ENCODE assay signal across 8 cellular contexts in genomic region chr2:169528271-169528701, GRCh38. TPM values are rescaled to one million over a fixed set of nuclear protein-coding genes. Genes with fewer than 3 reads are reported as not detected.
DNase-seq lines count a peak whose midpoint lies in the region; ATAC-seq and TF ChIP-seq lines count a peak whose summit lies in the region.

No MANE protein-coding gene starts in this region.

- no peak overlapping the region for H3K4me2 ChIP-seq in hepatocyte

- H3K9me3 Mint-ChIP-seq in activated naive CD8-positive, alpha-beta T cell treated with anti-CD3 and anti-CD28 coated beads, Interleukin-2, amount 50 U/mL, for 24 hours = no peaks in the 10 kb centered on the region

- no peak overlapping the region for H2AFZ ChIP-seq in hepatocyte

- no peak overlapping the region for H3K27ac ChIP-seq in hepatocyte

- ATAC-seq in GM21529 (IDR thresholded peaks at IDR 0.05; ENCODE audit: unreplicated experiment) (peak; percentile 96), GM19324 (IDR thresholded peaks at IDR 0.05; ENCODE audit: low FRiP score, unreplicated experiment) (no peak)
- ATAC-seq in activated naive CD8-positive, alpha-beta T cell treated with anti-CD3 and anti-CD28 coated beads, Interleukin-2, amount 50 U/mL, for 24 hours = peak; percentile 80

- H3K27ac Mint-ChIP-seq in activated naive CD8-positive, alpha-beta T cell treated with anti-CD3 and anti-CD28 coated beads, Interleukin-2, amount 50 U/mL, for 24 hours = no peak overlapping the region

- peak; percentile 81 for TF ChIP-seq CTCF in hepatocyte (IDR thresholded peaks at IDR 0.05; ENCODE audit: poor library complexity)

- no peaks in the 10 kb centered on the region for H3K79me2 ChIP-seq in hepatocyte

- H3K4me3 ChIP-seq in hepatocyte = no peak overlapping the region

- H4K20me1 ChIP-seq in hepatocyte (ENCODE audit: insufficient read depth, poor library complexity, severe bottlenecking) = no peaks in the 10 kb centered on the region

- no peak overlapping the region for H3K4me3 Mint-ChIP-seq in activated naive CD8-positive, alpha-beta T cell treated with anti-CD3 and anti-CD28 coated beads, Interleukin-2, amount 50 U/mL, for 24 hours

- no peaks in the 10 kb centered on the region for H3K9me3 ChIP-seq in hepatocyte (ENCODE audit: low read depth)

- no peaks in the 10 kb centered on the region for H3K27me3 Mint-ChIP-seq in activated naive CD8-positive, alpha-beta T cell treated with anti-CD3 and anti-CD28 coated beads, Interleukin-2, amount 50 U/mL, for 24 hours

- no peaks in the 10 kb centered on the region for H3K4me1 ChIP-seq in hepatocyte (ENCODE audit: insufficient read depth)

- 17% methylated on average over 2 of the region's 2 CpGs for WGBS in hepatocyte (ENCODE audit: low lambda C conversion rate, missing lambda C conversion rate)

- DNase-seq in EH (ENCODE audit: low read depth) (peak; percentile 65), LHCN-M2 (ENCODE audit: low read depth) (peak; percentile 50), SW 1271 (lab: John Stamatoyannopoulos, UW) (peak; percentile 12 to 66), hepatocyte (ENCODE audit: low spot score) (peak; percentile 75)
- peak; percentile 80 for DNase-seq in activated naive CD8-positive, alpha-beta T cell treated with anti-CD3 and anti-CD28 coated beads, Interleukin-2, amount 50 U/mL, for 24 hours
- DNase-seq in stimulated activated CD4-positive, alpha-beta T cell treated with anti-CD3 and anti-CD28 coated beads, Interleukin-12 subunit alpha, Interleukin-12 subunit beta, amount 100 ng/mL, for 48 hours (ENCODE audit: low read depth in 2 of 3, low spot score in 1 of 3) = peak; percentile 49 to 80 (median 65)

- H3K9me2 ChIP-seq in hepatocyte (replicated peaks; ENCODE audit: insufficient read depth) = no peaks in the 10 kb centered on the region

- no peaks in the 10 kb centered on the region for H3K36me3 ChIP-seq in hepatocyte (replicated peaks; ENCODE audit: insufficient read depth, low read depth)

- peaks cover 5% of the 10 kb centered on the region for H3K36me3 Mint-ChIP-seq in activated naive CD8-positive, alpha-beta T cell treated with anti-CD3 and anti-CD28 coated beads, Interleukin-2, amount 50 U/mL, for 24 hours (ENCODE audit: low read depth)

- no peaks in the 10 kb centered on the region for H3K27me3 ChIP-seq in hepatocyte

- H3K4me1 Mint-ChIP-seq in activated naive CD8-positive, alpha-beta T cell treated with anti-CD3 and anti-CD28 coated beads, Interleukin-2, amount 50 U/mL, for 24 hours = no peaks in the 10 kb centered on the region

RNA-seq across cellular contexts. Expression of gene KLHL41, which starts 18.8 kb away (rescaled TPM):
- total RNA-seq in LHCN-M2 (2014; rRNA removed) (32.3 and 91.1 TPM in 2 replicates), hepatocyte (1.8 and 2.0 TPM in 2 replicates)
- polyA plus RNA-seq in LHCN-M2 (2012) = 34.2 TPM
- 0.34 and 0.67 TPM in 2 replicates for polyA plus RNA-seq in hepatocyte

RNA-seq across cellular contexts. Expression of gene FASTKD1, which starts 45.4 kb away (rescaled TPM):
- 22.8 and 26.9 TPM in 2 replicates for total RNA-seq in LHCN-M2 (2014; rRNA removed)
- 8.6 TPM for polyA plus RNA-seq in LHCN-M2 (2012)
- total RNA-seq in hepatocyte = 23.2 and 23.8 TPM in 2 replicates
- 15.0 and 20.4 TPM in 2 replicates for polyA plus RNA-seq in hepatocyte

RNA-seq across cellular contexts. Expression of gene BBS5, which starts 49.0 kb away (rescaled TPM):
- total RNA-seq in LHCN-M2 (2014; rRNA removed) = 6.0 and 7.2 TPM in 2 replicates
- polyA plus RNA-seq in LHCN-M2 (2012) = 2.0 TPM
- total RNA-seq in hepatocyte = 3.5 and 4.2 TPM in 2 replicates
- 3.7 and 7.0 TPM in 2 replicates for polyA plus RNA-seq in hepatocyte

RNA-seq across cellular contexts. Expression of gene PPIG, which starts 55.9 kb away (rescaled TPM):
- total RNA-seq in LHCN-M2 (2014; rRNA removed) = 22.8 and 26.0 TPM in 2 replicates
- polyA plus RNA-seq in LHCN-M2 (2012) = 16.3 TPM
- total RNA-seq in hepatocyte = 37.4 and 42.6 TPM in 2 replicates
- 64.4 and 68.1 TPM in 2 replicates for polyA plus RNA-seq in hepatocyte

Comparison
In these comparisons a context has a peak if more than half of its experiments do, and no peak if none do; other contexts are left out.
1. RNA of gene KLHL41, which starts 18.8 kb away (total RNA-seq): 32.3 to 91.1 TPM in LHCN-M2; 1.8 to 2.0 TPM in hepatocyte; every median in the first group is over 10 times any median in the second.
2. Peak in every context shown above with its lines, with median percentiles within 50 percentile points of each other: DNase-seq.